Comparison of ENCODE assay signal across 1 cellular context in the genomic region with DNA sequence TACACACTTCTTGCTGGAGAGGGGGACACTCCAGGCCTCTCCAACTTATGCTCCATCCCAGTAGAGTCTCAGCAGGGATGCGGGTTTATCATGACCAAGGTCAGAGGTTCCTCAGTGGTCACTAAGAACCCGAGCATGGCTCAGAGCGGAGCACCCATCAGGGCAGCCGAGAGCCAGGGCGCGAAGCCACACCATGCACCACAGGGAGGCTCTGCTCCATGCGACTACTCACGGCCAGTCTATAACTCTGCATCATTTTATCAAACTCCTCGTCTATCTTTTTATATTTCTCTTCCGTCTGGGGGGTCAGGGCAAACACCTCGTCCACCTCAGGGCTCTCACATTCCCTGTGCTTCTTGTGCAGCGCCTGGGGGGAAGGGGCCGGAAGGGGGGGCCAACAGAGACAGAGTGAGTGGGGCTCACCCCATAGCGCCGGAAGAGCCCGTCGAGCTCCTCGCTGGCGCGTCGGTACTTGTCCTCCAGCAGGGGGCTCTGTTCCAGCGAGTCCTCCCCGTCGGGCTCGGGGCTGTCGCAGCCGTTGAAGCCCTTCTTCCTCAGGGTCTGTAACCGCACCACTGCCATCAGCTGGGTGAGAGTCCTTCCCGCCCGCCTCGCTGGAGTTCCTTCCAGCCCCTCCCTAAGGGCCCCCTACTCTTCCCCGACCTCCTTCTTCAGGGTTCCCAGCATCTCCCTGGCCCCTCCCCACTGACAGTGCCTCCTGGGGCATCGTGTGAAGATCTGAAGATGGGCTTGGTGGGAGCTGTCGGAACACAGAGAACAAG.
TF ChIP-seq lines count a peak whose summit lies in the region.

No MANE protein-coding gene starts in this region.

TF ChIP-seq in H1, 55 proteins besides CTCF, POLR2A, EP300 and RAD21 (continued from another document):
- peak; percentile 55 for TF ChIP-seq ASH2L (IDR thresholded peaks at IDR 0.05; ENCODE audit: low read length)
- peak; percentile 69; the same call in 1 of the 2 replicates for TF ChIP-seq POLR2AphosphoS5 (IDR thresholded peaks at IDR 0.05; ENCODE audit: low read depth, low read length)
- peak; percentile 90 for TF ChIP-seq YY1 (IDR thresholded peaks at IDR 0.05; ENCODE audit: low read depth, low read length)
- no peak for TF ChIP-seq CEBPB (IDR thresholded peaks at IDR 0.05; ENCODE audit: low read depth, low read length)
- TF ChIP-seq SP1 (IDR thresholded peaks at IDR 0.05; ENCODE audit: low read depth, low read length), result 0 out of 2 replicates have a peak, but pooled peaks have one; percentile 45
- TF ChIP-seq NANOG (IDR thresholded peaks at IDR 0.05; ENCODE audit: insufficient read depth, low read depth, low read length, poor library complexity, severe bottlenecking), result no peak
- peak; percentile 63; the same call in 1 of the 2 replicates for TF ChIP-seq GABPA (IDR thresholded peaks at IDR 0.05; ENCODE audit: borderline replicate concordance, insufficient read depth, low read length)
- TF ChIP-seq CREB1 (IDR thresholded peaks at IDR 0.05), result peak; percentile 62; the same call in 1 of the 2 replicates
- no peak for TF ChIP-seq RBBP5 (IDR thresholded peaks at IDR 0.05; ENCODE audit: borderline replicate concordance, low read depth, low read length)
- TF ChIP-seq MAX (IDR thresholded peaks at IDR 0.05), result 0 out of 2 replicates have a peak, but pooled peaks have one; percentile 23
- peak; percentile 48 to 51; a peak in 1 of 4 replicates for TF ChIP-seq SIN3A (conservative IDR thresholded peaks at IDR 0.05 in 1 of 2, IDR thresholded peaks at IDR 0.05 in 1 of 2; ENCODE audit: low read depth in 1 of 2, low read length in 2 of 2)
TF ChIP-seq in H1: peak in this region for 8.
